ENCODE assay signal across 30 cellular contexts in the genomic region with DNA sequence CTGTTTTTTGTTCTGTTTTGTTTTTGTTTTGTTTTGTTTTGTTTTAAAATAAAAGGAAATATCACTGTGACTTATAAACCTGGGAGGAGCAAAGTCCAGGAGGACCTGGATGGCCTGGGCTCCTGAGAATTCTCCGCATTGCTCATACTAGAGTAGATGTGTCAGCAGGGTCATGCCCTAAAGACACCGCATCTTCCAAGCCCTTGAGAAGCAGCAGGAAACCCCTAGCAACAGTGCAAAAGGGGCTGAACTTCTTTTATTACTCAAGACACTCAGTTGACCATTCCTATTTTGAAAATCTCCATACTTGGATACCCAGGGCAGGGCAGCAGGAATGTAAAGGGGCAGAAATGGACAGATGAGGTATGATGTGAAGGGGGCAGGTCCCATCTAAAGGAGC. TPM values are rescaled to one million over a fixed set of nuclear protein-coding genes. Genes with fewer than 3 reads are reported as not detected.
"Had no signal": no experiment of that assay in that cellular context is flagged by ENCODE, and none has a peak within 500 bp of the region (broad histone marks: within the 10 kb centered on the region; RNA-seq: fewer than 3 reads in every experiment).

No MANE protein-coding gene starts in this region.

- H3K27ac Mint-ChIP-seq: activated CD4-positive, alpha-beta memory T cell treated with anti-CD3 and anti-CD28 coated beads for 36 hours; activated CD4-positive, alpha-beta T cell treated with anti-CD3 and anti-CD28 coated beads, Interleukin-2, amount 10 ng/mL, durations not matched to agents 7 days and 5 days; activated naive CD4-positive, alpha-beta T cell treated with anti-CD3 and anti-CD28 coated beads for 36 hours; activated naive CD4-positive, alpha-beta T cell treated with anti-CD3 and anti-CD28 coated beads, Interleukin-2, amount 50 U/mL, for 72 hours; activated T-helper 1 cell treated with anti-CD3 and anti-CD28 coated beads, Interleukin-12 subunit alpha, Interleukin-12 subunit beta, Interleukin-2, Interleukin-4 antibody, amounts not matched to agents 30 ng/mL and 10 ng/mL and 1 ng/mL, durations not matched to agents 14 hours and 24 hours and 36 hours had no signal

- DNase-seq: activated CD4-positive, alpha-beta memory T cell treated with anti-CD3 and anti-CD28 coated beads for 36 hours; activated CD4-positive, alpha-beta T cell treated with anti-CD3 and anti-CD28 coated beads, Interleukin-2, amount 10 ng/mL, durations not matched to agents 7 days and 5 days; activated CD8-positive, alpha-beta memory T cell treated with anti-CD3 and anti-CD28 coated beads, Interleukin-2, amount 50 U/mL, for 4 hours; activated gamma-delta T cell treated with Interleukin-2 at 50 U/mL for 16 hours; activated naive CD4-positive, alpha-beta T cell treated with anti-CD3 and anti-CD28 coated beads for 36 hours; activated T-cell treated with anti-CD3 and anti-CD28 coated beads for 4 hours; activated T-cell treated with anti-CD3 and anti-CD28 coated beads, Interleukin-2, amount 50 U/mL, for 4 hours; adrenal gland; anterior cingulate cortex; brain microvascular endothelial cell; central memory CD4-positive, alpha-beta T cell; MG63; NCI-H1092; NCI-H1436 treated with DMSO at 0.1 percent for 48 hours; NCI-H1694 treated with DMSO at 0.1 percent for 48 hours; NCI-H2029; NCI-H345; NCI-H526; NCI-H748 treated with DMSO at 0.1 percent for 48 hours; NK-92 treated with Interleukin-12 subunit alpha and Interleukin-12 subunit beta, amount 100 ng/mL, for 24 hours; PC-3; Peyer's patch; Right ventricle myocardium superior; SW 1271; T-helper 1 cell; T-helper 2 cell; T-helper 9 cell had no signal

- H3K4me3 Mint-ChIP-seq: activated CD4-positive, alpha-beta memory T cell treated with anti-CD3 and anti-CD28 coated beads for 36 hours; activated CD4-positive, alpha-beta T cell treated with anti-CD3 and anti-CD28 coated beads, Interleukin-2, amount 10 ng/mL, durations not matched to agents 7 days and 5 days; activated naive CD4-positive, alpha-beta T cell treated with anti-CD3 and anti-CD28 coated beads for 36 hours; activated T-cell treated with anti-CD3 and anti-CD28 coated beads, Interleukin-2, amount 50 U/mL, for 4 hours; activated T-helper 1 cell treated with anti-CD3 and anti-CD28 coated beads, Interleukin-12 subunit alpha, Interleukin-12 subunit beta, Interleukin-2, Interleukin-4 antibody, amounts not matched to agents 30 ng/mL and 10 ng/mL and 1 ng/mL, durations not matched to agents 14 hours and 24 hours and 36 hours had no signal

- H3K36me3 Mint-ChIP-seq: activated CD4-positive, alpha-beta memory T cell treated with anti-CD3 and anti-CD28 coated beads for 36 hours; activated naive CD4-positive, alpha-beta T cell treated with anti-CD3 and anti-CD28 coated beads, Interleukin-2, amount 50 U/mL, for 72 hours had no signal

- ATAC-seq: activated naive CD4-positive, alpha-beta T cell treated with anti-CD3 and anti-CD28 coated beads, Interleukin-2, amount 50 U/mL, for 72 hours; activated T-cell treated with anti-CD3 and anti-CD28 coated beads, Interleukin-2, amount 50 U/mL, for 4 hours; K562; PC-3 had no signal

RNA-seq across cellular contexts. Expression of a gene that starts 51.8 kb away (rescaled TPM):
- total RNA-seq: activated CD4-positive, alpha-beta T cell treated with anti-CD3 and anti-CD28 coated beads, Interleukin-2, amount 10 ng/mL, durations not matched to agents 7 days and 5 days; activated naive CD4-positive, alpha-beta T cell treated with anti-CD3 and anti-CD28 coated beads for 36 hours; activated naive CD4-positive, alpha-beta T cell treated with anti-CD3 and anti-CD28 coated beads, Interleukin-2, amount 50 U/mL, for 72 hours; K562 had no signal
- polyA plus RNA-seq: K562 had no signal
